Comparison of ENCODE assay signal across 17 cellular contexts in genomic region chr12:116130431-116130830, GRCh38.
DNase-seq lines count a peak whose midpoint lies in the region; ATAC-seq and TF ChIP-seq lines count a peak whose summit lies in the region.
"Had no signal": no experiment of that assay in that cellular context is flagged by ENCODE, and none has a peak within 500 bp of the region (broad histone marks: within the 10 kb centered on the region; RNA-seq: fewer than 3 reads in every experiment).

No MANE protein-coding gene starts in this region.

- peak; percentile 44 for DNase-seq in ELR (ENCODE audit: low read depth)
- DNase-seq in cerebellum (ENCODE audit: low spot score), result peak; percentile 84
- no peak for DNase-seq in natural killer cell
- no peak for DNase-seq in thyroid gland
- DNase-seq in stimulated activated naive CD8-positive, alpha-beta T cell treated with anti-CD3 and anti-CD28 coated beads, Interleukin-15, Interleukin-2, amounts not matched to agents 100 U/mL and 50 U/mL, for 24 hours, result no peak
- no peak for DNase-seq in Right ventricle myocardium inferior (ENCODE audit: missing footprints)
- DNase-seq: activated CD4-positive, alpha-beta T cell treated with anti-CD3 and anti-CD28 coated beads for 4 hours; activated T-cell treated with anti-CD3 and anti-CD28 coated beads, Interleukin-2, amount 50 U/mL, for 4 hours; COR-L47; left ventricle myocardium inferior; NCI-H187 had no signal

- H3K9me3 Mint-ChIP-seq in natural killer cell, result no peaks in the 10 kb centered on the region
- H3K9me3 Mint-ChIP-seq: activated T-cell treated with anti-CD3 and anti-CD28 coated beads, Interleukin-2, amount 50 U/mL, for 4 hours had no signal

- H3K9me3 ChIP-seq in OCI-LY3 (ENCODE audit: insufficient read depth, low read length), result no peaks in the 10 kb centered on the region
- H3K9me3 ChIP-seq in thyroid gland, result no peaks in the 10 kb centered on the region
- H3K9me3 ChIP-seq: left ventricle myocardium inferior, suprapubic skin had no signal

- peaks cover 100% of the 10 kb centered on the region for H3K79me2 ChIP-seq in OCI-LY3 (ENCODE audit: low read length)

- intact Hi-C loops in natural killer cell (cut with micrococcal nuclease), result no loop called here
- intact Hi-C loops in thyroid gland (cut with DNase I), result loop anchor here (10.0 kb wide), 1 partner anchor 56 kb away; no protein-coding TSS in a partner anchor
- intact Hi-C loops in Right ventricle myocardium inferior (cut with DNase I), result no loop called here

- H3K27me3 ChIP-seq in OCI-LY3 (ENCODE audit: low read depth, low read length) (no peaks in the 10 kb centered on the region), thyroid gland (no peaks in the 10 kb centered on the region)
- H3K27me3 ChIP-seq: suprapubic skin had no signal

- H3K36me3 ChIP-seq in OCI-LY3 (replicated peaks; ENCODE audit: low read depth, low read length) (peaks cover 3% of the 10 kb centered on the region), thyroid gland (no peaks in the 10 kb centered on the region)
- H3K36me3 ChIP-seq: left ventricle myocardium inferior, suprapubic skin had no signal

- H3K4me3 ChIP-seq in OCI-LY3 (ENCODE audit: low read length), result no peak overlapping the region
- H3K4me3 ChIP-seq in thyroid gland (replicated peaks in 1 of 3), result no peak overlapping the region
- H3K4me3 ChIP-seq: GM12878, left ventricle myocardium inferior, smooth muscle cell, suprapubic skin had no signal

- H3K4me1 ChIP-seq in OCI-LY3 (ENCODE audit: low read length), result peaks cover 61% of the 10 kb centered on the region
- peaks cover 62 to 67% of the 10 kb centered on the region in 2 donors for H3K4me1 ChIP-seq in thyroid gland

- peak overlapping the region; percentile 51 to 70 for H3K27ac Mint-ChIP-seq in natural killer cell

- no peak overlapping the region for H2AFZ ChIP-seq in OCI-LY3 (ENCODE audit: low read depth, low read length)

- WGBS in thyroid gland, 2 donors, result 36 to 37% methylated on average over 1 of the region's 1 CpG

- no peak overlapping the region for H3K9ac ChIP-seq in OCI-LY3 (ENCODE audit: low read length)
- H3K9ac ChIP-seq: KMS-11 had no signal

- H3K4me2 ChIP-seq in OCI-LY3 (ENCODE audit: low read length), result peak overlapping the region; percentile 7; the same call in 1 of the 2 replicates
- H3K4me2 ChIP-seq: KMS-11, smooth muscle cell had no signal

- H3K27ac ChIP-seq in OCI-LY3 (ENCODE audit: low read length) (no peak overlapping the region), thyroid gland (no peak overlapping the region)
- H3K27ac ChIP-seq: KMS-11, left ventricle myocardium inferior, suprapubic skin had no signal

- ATAC-seq in natural killer cell (peak in 1 of 3 donors; percentile 42), GM21529 (IDR thresholded peaks at IDR 0.05; ENCODE audit: unreplicated experiment) (no peak), Right ventricle myocardium inferior (no peak)
- no peak for ATAC-seq in stimulated activated naive CD8-positive, alpha-beta T cell treated with anti-CD3 and anti-CD28 coated beads, Interleukin-15, Interleukin-2, amounts not matched to agents 100 U/mL and 50 U/mL, for 24 hours
- ATAC-seq: activated T-cell treated with anti-CD3 and anti-CD28 coated beads, Interleukin-2, amount 50 U/mL, for 4 hours; GM12878 had no signal

- TF ChIP-seq CTCF in OCI-LY3 (IDR thresholded peaks at IDR 0.05; ENCODE audit: low read depth, low read length) (no peak), natural killer cell (IDR thresholded peaks at IDR 0.05) (no peak), thyroid gland (IDR thresholded peaks at IDR 0.05) (no peak)

- peak overlapping the region; percentile 7 for H3K4me3 Mint-ChIP-seq in natural killer cell
- H3K4me3 Mint-ChIP-seq: activated T-cell treated with anti-CD3 and anti-CD28 coated beads, Interleukin-2, amount 50 U/mL, for 4 hours had no signal

- peaks cover 73 to 76% of the 10 kb centered on the region in 2 donors for H3K4me1 Mint-ChIP-seq in natural killer cell

- TF ChIP-seq POLR2A in thyroid gland (IDR thresholded peaks at IDR 0.05), result no peak

- H3K36me3 Mint-ChIP-seq in natural killer cell, result no peaks in the 10 kb centered on the region

- peaks cover 5% of the 10 kb centered on the region for H4K20me1 ChIP-seq in OCI-LY3 (ENCODE audit: insufficient read depth, low read length)

- no peaks in the 10 kb centered on the region for H3K27me3 Mint-ChIP-seq in natural killer cell (ENCODE audit: low read depth in 2 of 2)

Comparison
In these comparisons a context has a peak if more than half of its experiments do, and no peak if none do; other contexts are left out.
1. DNase-seq: peak in ELR (single experiment) and cerebellum (single experiment); none in natural killer cell (single experiment), thyroid gland (0 of 2), stimulated activated naive CD8-positive, alpha-beta T cell treated with anti-CD3 and anti-CD28 coated beads, Interleukin-15, Interleukin-2, amounts not matched to agents 100 U/mL and 50 U/mL, for 24 hours (single experiment) and Right ventricle myocardium inferior (single experiment).